In genomic region chr2:156908825-156909224, GRCh38 we compare ENCODE assay signal across 11 cellular contexts.
A peak's percentile ranks its signal among the peaks of the same experiment; 100 is the strongest.
DNase-seq lines count a peak whose midpoint lies in the region; ATAC-seq, FAIRE-seq and TF ChIP-seq lines count a peak whose summit lies in the region.
"Had no signal": no experiment of that assay in that cellular context is flagged by ENCODE, and none has a peak within 500 bp of the region (broad histone marks: within the 10 kb centered on the region; RNA-seq: fewer than 3 reads in every experiment).

No MANE protein-coding gene starts in this region.

- H3K36me3 ChIP-seq in keratinocyte (ENCODE audit: control insufficient read depth in 2 of 2, extremely low read depth in 1 of 2, insufficient read depth in 2 of 2, low read length in 2 of 2) (no peaks in the 10 kb centered on the region), neuronal stem cell (replicated peaks in 1 of 2; ENCODE audit: control insufficient read depth in 2 of 2, insufficient read depth in 2 of 2, low read length in 2 of 2) (no peaks in the 10 kb centered on the region)
- H3K36me3 ChIP-seq: ascending aorta had no signal

- no peak for FAIRE-seq in keratinocyte (lab: Jason Lieb, UNC)

- H2AFZ ChIP-seq in keratinocyte (ENCODE audit: control insufficient read depth, low read length) (no peak overlapping the region), neuronal stem cell (ENCODE audit: low read length) (no peak overlapping the region)

- no peaks in the 10 kb centered on the region for H3K79me2 ChIP-seq in keratinocyte (ENCODE audit: control insufficient read depth, insufficient read depth, low read length)

- H3K27ac ChIP-seq in keratinocyte (ENCODE audit: control insufficient read depth, insufficient read depth, low read length), result no peak overlapping the region
- no peak overlapping the region for H3K27ac ChIP-seq in neuronal stem cell (replicated peaks; ENCODE audit: low read length)
- H3K27ac ChIP-seq: ascending aorta had no signal

- no peak overlapping the region for H3K18ac ChIP-seq in neuronal stem cell (ENCODE audit: low read length)

- no peak overlapping the region for H3K4ac ChIP-seq in neuronal stem cell (ENCODE audit: low read length)

- H2BK120ac ChIP-seq in neuronal stem cell (ENCODE audit: low read depth, low read length), result no peak overlapping the region

- H3K4me3 ChIP-seq in keratinocyte (ENCODE audit: control insufficient read depth in 2 of 3, extremely low read depth in 1 of 3, insufficient read depth in 2 of 3, low read depth in 1 of 3, low read length in 3 of 3), result no peak overlapping the region
- H3K4me3 ChIP-seq in neuronal stem cell (ENCODE audit: low read length in 2 of 2), result no peak overlapping the region
- H3K4me3 ChIP-seq: ascending aorta had no signal

- no peak overlapping the region for H4K91ac ChIP-seq in neuronal stem cell (ENCODE audit: low read depth, low read length, poor library complexity)

- DNase-seq in LHCN-M2 (ENCODE audit: low read depth), result peak; percentile 89
- no peak for DNase-seq in keratinocyte (ENCODE audit: low read depth, low spot score)
- no peak for DNase-seq in iPS-NIHi7 (ENCODE audit: extremely low spot score)
- no peak for DNase-seq in hippocampal formation (lab: John Stamatoyannopoulos, UW)
- no peak for DNase-seq in neuronal stem cell (ENCODE audit: low spot score)
- DNase-seq: stimulated activated CD4-positive, alpha-beta T cell treated with anti-CD3 and anti-CD28 coated beads, Interleukin-4, amount 100 ng/mL, for 4 hours had no signal

- H3K27me3 ChIP-seq in keratinocyte (ENCODE audit: control insufficient read depth, extremely low read depth, insufficient read depth, low read length), result peaks cover 5% of the 10 kb centered on the region
- H3K27me3 ChIP-seq in neuronal stem cell (ENCODE audit: control insufficient read depth in 3 of 3, insufficient read depth in 3 of 3, low read depth in 1 of 3, low read length in 3 of 3), result no peaks in the 10 kb centered on the region
- H3K27me3 ChIP-seq: ascending aorta had no signal

- H4K20me1 ChIP-seq in keratinocyte (ENCODE audit: control insufficient read depth, extremely low read depth, insufficient read depth, low read length), result no peaks in the 10 kb centered on the region

- no peaks in the 10 kb centered on the region for H3K9me3 ChIP-seq in keratinocyte (ENCODE audit: control insufficient read depth, low read depth, low read length)
- no peaks in the 10 kb centered on the region for H3K9me3 ChIP-seq in neuronal stem cell (replicated peaks in 1 of 2; ENCODE audit: control insufficient read depth in 2 of 2, insufficient read depth in 1 of 2, low read depth in 1 of 2, low read length in 2 of 2)
- H3K9me3 ChIP-seq: ascending aorta had no signal

- TF ChIP-seq CTCF in keratinocyte (optimal IDR thresholded peaks at IDR 0.05 in 1 of 3, IDR thresholded peaks at IDR 0.05 in 1 of 3, conservative IDR thresholded peaks at IDR 0.05 in 1 of 3; ENCODE audit: extremely low read depth in 1 of 3, insufficient read depth in 2 of 3, low read length in 3 of 3), result no peak

- no peak overlapping the region for H2BK12ac ChIP-seq in neuronal stem cell (ENCODE audit: low read length)

- no peak overlapping the region for H2BK15ac ChIP-seq in neuronal stem cell (ENCODE audit: low read length)

- H3K4me1 ChIP-seq in keratinocyte (ENCODE audit: control insufficient read depth, extremely low read depth, insufficient read depth, low read length), result peaks cover 4% of the 10 kb centered on the region
- no peaks in the 10 kb centered on the region for H3K4me1 ChIP-seq in neuronal stem cell (ENCODE audit: control insufficient read depth in 2 of 2, insufficient read depth in 1 of 2, low read depth in 1 of 2, low read length in 2 of 2)
- H3K4me1 ChIP-seq: ascending aorta had no signal

- no peak overlapping the region for H4K8ac ChIP-seq in neuronal stem cell (ENCODE audit: low read depth, low read length)

- ATAC-seq in GM18858 (IDR thresholded peaks at IDR 0.05; ENCODE audit: unreplicated experiment) (peak; percentile 84), HG02623 (IDR thresholded peaks at IDR 0.05; ENCODE audit: unreplicated experiment) (peak; percentile 84), GM19397 (IDR thresholded peaks at IDR 0.05; ENCODE audit: unreplicated experiment) (no peak)
- ATAC-seq: left lobe of liver had no signal

- H3K23ac ChIP-seq in neuronal stem cell (ENCODE audit: low read depth, low read length, poor library complexity), result no peak overlapping the region

- no peak overlapping the region for H3K14ac ChIP-seq in neuronal stem cell (ENCODE audit: low read length)

- H2BK5ac ChIP-seq in neuronal stem cell (ENCODE audit: low read length), result no peak overlapping the region

- H2AK5ac ChIP-seq in neuronal stem cell (ENCODE audit: low read depth, low read length), result no peak overlapping the region

- dilution Hi-C loops in keratinocyte (cut with MboI; ENCODE audit: extremely low pct_ligation_motif_present, low sequenced_read_pairs), result no loop called here

- peak overlapping the region; percentile 5 for H3K4me2 ChIP-seq in keratinocyte (ENCODE audit: control insufficient read depth, extremely low read depth, insufficient read depth, low read depth, low read length)
- H3K4me2 ChIP-seq in neuronal stem cell (ENCODE audit: insufficient read depth, low read length, poor library complexity, severe bottlenecking), result no peak overlapping the region

- H3K9me1 ChIP-seq in keratinocyte (ENCODE audit: control insufficient read depth, extremely low read depth, insufficient read depth, low read length), result no peaks in the 10 kb centered on the region

- WGBS in neuronal stem cell (ENCODE audit: extremely low coverage in 2 of 2, insufficient read length in 2 of 2, insufficient replicate concordance in 1 of 2), 2 donors, result no CpG with 5 or more reads among the region's 1 CpG

- no peaks in the 10 kb centered on the region for H3K79me1 ChIP-seq in neuronal stem cell (ENCODE audit: low read depth, low read length)

- H3K9ac ChIP-seq in keratinocyte (ENCODE audit: control insufficient read depth, extremely low read depth, insufficient read depth, low read length) (no peak overlapping the region), neuronal stem cell (ENCODE audit: low read depth, low read length, poor library complexity) (no peak overlapping the region)
